18 cellular contexts compared by ENCODE assay signal in the genomic region with DNA sequence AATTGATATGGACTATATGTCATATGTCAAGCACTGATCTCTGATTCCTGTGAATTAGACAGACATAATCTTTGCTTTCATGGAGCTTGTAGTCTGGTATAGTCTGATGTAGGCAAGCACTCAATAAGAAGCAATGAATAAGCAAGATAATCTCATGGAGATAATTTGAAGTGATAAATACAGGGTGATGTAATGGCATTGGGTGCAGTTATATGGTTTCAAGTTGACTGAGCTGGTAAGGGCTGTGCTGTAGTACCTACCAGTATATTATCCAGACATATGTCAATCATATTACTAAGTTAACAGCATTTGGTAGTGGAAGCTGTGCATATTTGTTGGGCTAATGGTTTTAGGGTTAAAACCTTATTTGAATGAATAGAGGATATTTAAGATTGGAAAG.
A peak's percentile ranks its signal among the peaks of the same experiment; 100 is the strongest.
DNase-seq lines count a peak whose midpoint lies in the region; ATAC-seq, FAIRE-seq and TF ChIP-seq lines count a peak whose summit lies in the region.
"Had no signal": no experiment of that assay in that cellular context is flagged by ENCODE, and none has a peak within 500 bp of the region (broad histone marks: within the 10 kb centered on the region; RNA-seq: fewer than 3 reads in every experiment).

No MANE protein-coding gene starts in this region.

- H3K27me3 ChIP-seq in K562 (ENCODE audit: control insufficient read depth in 2 of 2, insufficient read depth in 2 of 2, low read length in 2 of 2) (no peaks in the 10 kb centered on the region), heart right ventricle (no peaks in the 10 kb centered on the region)
- H3K27me3 ChIP-seq: BLaER1 had no signal

- CTCF ChIA-PET in K562 (lab: Yijun Ruan, JAX; ENCODE audit: low intra/inter-chr PET ratio), result no interaction called here

- no peaks in the 10 kb centered on the region for H4K20me1 ChIP-seq in K562 (replicated peaks; ENCODE audit: control insufficient read depth, insufficient read depth, low read length)
- H4K20me1 ChIP-seq: BLaER1 had no signal

- H3K9me3 ChIP-seq in K562 (replicated peaks; ENCODE audit: control insufficient read depth, insufficient read depth, low read depth, low read length) (no peaks in the 10 kb centered on the region), heart right ventricle (no peaks in the 10 kb centered on the region)
- H3K9me3 ChIP-seq: BLaER1, Caco-2 had no signal

- H3K27ac ChIP-seq in K562 (ENCODE audit: extremely low read depth, low read depth, low read length) (no peak overlapping the region), heart right ventricle (no peak overlapping the region)
- H3K27ac ChIP-seq: BLaER1, C4-2B had no signal

- H3K4me1 ChIP-seq in K562 (replicated peaks in 1 of 2; ENCODE audit: control insufficient read depth in 2 of 2, insufficient read depth in 2 of 2, low read length in 2 of 2) (no peaks in the 10 kb centered on the region), heart right ventricle (peaks cover 0 to 5% (median 0%) of the 10 kb centered on the region in 9 donors)
- H3K4me1 ChIP-seq: BLaER1, Caco-2 had no signal

- no peak for TF ChIP-seq EP300 in K562 (IDR thresholded peaks at IDR 0.05; ENCODE audit: low read length)

- POLR2A ChIA-PET in K562 (lab: Yijun Ruan, JAX), result no interaction called here

- TF ChIP-seq POLR2A in K562 (conservative IDR thresholded peaks at IDR 0.05), result no peak

- ATAC-seq in HG02610 (IDR thresholded peaks at IDR 0.05; ENCODE audit: unreplicated experiment), result peak; percentile 60
- ATAC-seq in HG03354 (IDR thresholded peaks at IDR 0.05; ENCODE audit: poor library complexity, severe bottlenecking, unreplicated experiment), result peak; percentile 47
- 0 out of 3 replicates have a peak, but pooled peaks have one; percentile 27 for ATAC-seq in K562
- no peak for ATAC-seq in heart right ventricle
- ATAC-seq in HG03175 (IDR thresholded peaks at IDR 0.05; ENCODE audit: unreplicated experiment), result no peak
- ATAC-seq: CD8-positive, alpha-beta T cell; GM23338; HCT116 had no signal

- in situ Hi-C loops in K562 (cut with MboI), result no loop called here

- no peak overlapping the region for H3K4me2 ChIP-seq in K562 (ENCODE audit: insufficient read depth, low read length)
- H3K4me2 ChIP-seq: BLaER1, GM23338 had no signal

- TF ChIP-seq CTCF in K562 (IDR thresholded peaks at IDR 0.05 in 2 of 3, conservative IDR thresholded peaks at IDR 0.05 in 1 of 3; ENCODE audit: insufficient read depth in 2 of 3, low read depth in 1 of 3, low read length in 3 of 3), result no peak
- no peak for TF ChIP-seq CTCF in heart right ventricle (IDR thresholded peaks at IDR 0.05)

- no peak overlapping the region for H3K9ac ChIP-seq in K562 (ENCODE audit: insufficient read depth in 1 of 2, low read depth in 2 of 2, low read length in 2 of 2)
- H3K9ac ChIP-seq: BLaER1 had no signal

- intact Hi-C loops in K562 (cut with micrococcal nuclease) (no loop called here), heart right ventricle (cut with DNase I) (no loop called here)

- H3K4me3 ChIP-seq in K562 (no peak overlapping the region), heart right ventricle (no peak overlapping the region)
- H3K4me3 ChIP-seq: BLaER1, GM23338 had no signal

- TF ChIP-seq RAD21 in K562 (CRISPR knock-in tag; conservative IDR thresholded peaks at IDR 0.05 in 1 of 2, IDR thresholded peaks at IDR 0.05 in 1 of 2), result no peak

- DNase-seq in K562 (ENCODE audit: extremely low read depth in 1 of 4, low spot score in 3 of 4), result no peak
- DNase-seq in LoVo (ENCODE audit: low spot score), result no peak
- no peak for DNase-seq in heart right ventricle
- DNase-seq: Caco-2; CD4-positive, CD25-positive, alpha-beta regulatory T cell; CD8-positive, alpha-beta T cell; DMS153; DND-41; H9 had no signal

- no peaks in the 10 kb centered on the region for H3K9me1 ChIP-seq in K562 (ENCODE audit: control insufficient read depth, insufficient read depth, low read length)

- H3K79me2 ChIP-seq in K562 (ENCODE audit: control insufficient read depth, insufficient read depth, low read length), result no peaks in the 10 kb centered on the region

- FAIRE-seq in K562 (lab: Jason Lieb, UNC), result no peak
- FAIRE-seq: G401.6, GM19239 had no signal

- H3K36me3 ChIP-seq in K562 (ENCODE audit: control insufficient read depth, insufficient read depth, low read length) (no peaks in the 10 kb centered on the region), heart right ventricle (no peaks in the 10 kb centered on the region)
- H3K36me3 ChIP-seq: BLaER1 had no signal

- no TSS peak for BruUV-seq in K562 (replicated peaks; lab: Mats Ljungman, UMichigan)

- no peak overlapping the region for H2AFZ ChIP-seq in K562 (ENCODE audit: low read depth, low read length)
- H2AFZ ChIP-seq: GM23338 had no signal

TF ChIP-seq in K562, 482 proteins besides CTCF, POLR2A, EP300 and RAD21:
- TF ChIP-seq, protein P1, sequence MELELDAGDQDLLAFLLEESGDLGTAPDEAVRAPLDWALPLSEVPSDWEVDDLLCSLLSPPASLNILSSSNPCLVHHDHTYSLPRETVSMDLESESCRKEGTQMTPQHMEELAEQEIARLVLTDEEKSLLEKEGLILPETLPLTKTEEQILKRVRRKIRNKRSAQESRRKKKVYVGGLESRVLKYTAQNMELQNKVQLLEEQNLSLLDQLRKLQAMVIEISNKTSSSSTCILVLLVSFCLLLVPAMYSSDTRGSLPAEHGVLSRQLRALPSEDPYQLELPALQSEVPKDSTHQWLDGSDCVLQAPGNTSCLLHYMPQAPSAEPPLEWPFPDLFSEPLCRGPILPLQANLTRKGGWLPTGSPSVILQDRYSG (tag; conservative IDR thresholded peaks at IDR 0.05; ENCODE audit: low read depth), result no peak
- TF ChIP-seq FOXM1 (IDR thresholded peaks at IDR 0.05; ENCODE audit: low read depth) (no peak), FOXM1 (CRISPR knock-in tag; IDR thresholded peaks at IDR 0.05; ENCODE audit: low read depth) (no peak), E2F8 (IDR thresholded peaks at IDR 0.05; ENCODE audit: low read depth, partially characterized antibody) (no peak), SMAD4 (CRISPR knock-in tag; conservative IDR thresholded peaks at IDR 0.05) (no peak), YBX1 (IDR thresholded peaks at IDR 0.05) (no peak), ZNF830 (CRISPR knock-in tag; IDR thresholded peaks at IDR 0.05) (no peak), CLOCK (CRISPR knock-in tag; IDR thresholded peaks at IDR 0.05; ENCODE audit: borderline replicate concordance) (no peak), MTA3 (IDR thresholded peaks at IDR 0.05; ENCODE audit: borderline replicate concordance) (no peak), TRIM24 (IDR thresholded peaks at IDR 0.05) (no peak), ZNF436 (CRISPR knock-in tag; IDR thresholded peaks at IDR 0.05) (no peak), TFAM (CRISPR knock-in tag; conservative IDR thresholded peaks at IDR 0.05) (no peak)
- TF ChIP-seq, protein P2, sequence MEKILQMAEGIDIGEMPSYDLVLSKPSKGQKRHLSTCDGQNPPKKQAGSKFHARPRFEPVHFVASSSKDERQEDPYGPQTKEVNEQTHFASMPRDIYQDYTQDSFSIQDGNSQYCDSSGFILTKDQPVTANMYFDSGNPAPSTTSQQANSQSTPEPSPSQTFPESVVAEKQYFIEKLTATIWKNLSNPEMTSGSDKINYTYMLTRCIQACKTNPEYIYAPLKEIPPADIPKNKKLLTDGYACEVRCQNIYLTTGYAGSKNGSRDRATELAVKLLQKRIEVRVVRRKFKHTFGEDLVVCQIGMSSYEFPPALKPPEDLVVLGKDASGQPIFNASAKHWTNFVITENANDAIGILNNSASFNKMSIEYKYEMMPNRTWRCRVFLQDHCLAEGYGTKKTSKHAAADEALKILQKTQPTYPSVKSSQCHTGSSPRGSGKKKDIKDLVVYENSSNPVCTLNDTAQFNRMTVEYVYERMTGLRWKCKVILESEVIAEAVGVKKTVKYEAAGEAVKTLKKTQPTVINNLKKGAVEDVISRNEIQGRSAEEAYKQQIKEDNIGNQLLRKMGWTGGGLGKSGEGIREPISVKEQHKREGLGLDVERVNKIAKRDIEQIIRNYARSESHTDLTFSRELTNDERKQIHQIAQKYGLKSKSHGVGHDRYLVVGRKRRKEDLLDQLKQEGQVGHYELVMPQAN (IDR thresholded peaks at IDR 0.05; ENCODE audit: borderline replicate concordance), result no peak

Comparison
In these comparisons a context has a peak if more than half of its experiments do, and no peak if none do; other contexts are left out.
1. ATAC-seq: peak in HG02610 (single experiment), HG03354 (single experiment) and K562 (single experiment); none in heart right ventricle (0 of 8) and HG03175 (single experiment).